ENCODE assay signal across 28 cellular contexts in genomic region chr6:117136702-117137101, GRCh38.
"Had no signal": no experiment of that assay in that cellular context is flagged by ENCODE, and none has a peak within 500 bp of the region (broad histone marks: within the 10 kb centered on the region; RNA-seq: fewer than 3 reads in every experiment).

No MANE protein-coding gene starts in this region.

- H3K4me1 ChIP-seq: adrenal gland, colonic mucosa, esophagus squamous epithelium had no signal

- H3K4me3 ChIP-seq: adrenal gland, body of pancreas, colonic mucosa, esophagus squamous epithelium had no signal

- H3K36me3 ChIP-seq: adrenal gland, colonic mucosa, esophagus squamous epithelium, WERI-Rb-1 had no signal

- H3K27me3 ChIP-seq: adrenal gland, body of pancreas, colonic mucosa, esophagus squamous epithelium had no signal

- H3K27ac ChIP-seq: adrenal gland, body of pancreas, colonic mucosa, epithelial cell of prostate, esophagus squamous epithelium, WERI-Rb-1 had no signal

- H3K9me3 ChIP-seq: adrenal gland, body of pancreas, colonic mucosa, esophagus squamous epithelium had no signal

- ATAC-seq: activated CD4-positive, CD25-positive, alpha-beta regulatory T cell treated with anti-CD3 and anti-CD28 coated beads, Interleukin-2, amount 50 U/mL, for 24 hours; activated CD8-positive, alpha-beta T cell treated with anti-CD3 and anti-CD28 coated beads for 36 hours; activated naive CD8-positive, alpha-beta T cell treated with anti-CD3 and anti-CD28 coated beads, Interleukin-2, amount 50 U/mL, for 24 hours; activated T-cell treated with anti-CD3 and anti-CD28 coated beads, Interleukin-2, amount 50 U/mL, for 4 hours; activated T-helper 17 cell treated with anti-CD3 and anti-CD28 coated beads, Interleukin-2, amount 50 U/mL, for 72 hours; body of pancreas; T-helper 17 cell had no signal

- DNase-seq: activated B cell treated with CpG ODN at 0.5 μM for 24 hours; activated CD4-positive, alpha-beta T cell treated with anti-CD3 and anti-CD28 coated beads for 48 hours; activated CD4-positive, alpha-beta T cell treated with anti-CD3 and anti-CD28 coated beads, Interleukin-2, amount 50 U/mL, for 1 hour; activated CD4-positive, alpha-beta T cell treated with anti-CD3 and anti-CD28 coated beads, Interleukin-2, amount 50 U/mL, for 48 hours; activated CD8-positive, alpha-beta memory T cell treated with anti-CD3 and anti-CD28 coated beads for 24 hours; activated CD8-positive, alpha-beta T cell treated with anti-CD3 and anti-CD28 coated beads for 36 hours; activated effector memory CD4-positive, alpha-beta T cell treated with Interleukin-2 at 50 U/mL for 16 hours; activated naive CD4-positive, alpha-beta T cell treated with anti-CD3 and anti-CD28 coated beads for 36 hours; activated naive CD8-positive, alpha-beta T cell treated with anti-CD3 and anti-CD28 coated beads for 36 hours; activated naive CD8-positive, alpha-beta T cell treated with anti-CD3 and anti-CD28 coated beads, Interleukin-2, amount 50 U/mL, for 24 hours; activated T-cell treated with anti-CD3 and anti-CD28 coated beads, Interleukin-2, amount 50 U/mL, for 4 hours; adrenal gland; amygdala; aorta; body of pancreas; central memory CD4-positive, alpha-beta T cell; cerebellar nuclear complex; colonic mucosa; effector CD8-positive, alpha-beta T cell; esophagus squamous epithelium; foreskin melanocyte; T-helper 1 cell; T-helper 17 cell; T1000; WERI-Rb-1 had no signal
